14 cellular contexts compared by ENCODE assay signal in the genomic region with DNA sequence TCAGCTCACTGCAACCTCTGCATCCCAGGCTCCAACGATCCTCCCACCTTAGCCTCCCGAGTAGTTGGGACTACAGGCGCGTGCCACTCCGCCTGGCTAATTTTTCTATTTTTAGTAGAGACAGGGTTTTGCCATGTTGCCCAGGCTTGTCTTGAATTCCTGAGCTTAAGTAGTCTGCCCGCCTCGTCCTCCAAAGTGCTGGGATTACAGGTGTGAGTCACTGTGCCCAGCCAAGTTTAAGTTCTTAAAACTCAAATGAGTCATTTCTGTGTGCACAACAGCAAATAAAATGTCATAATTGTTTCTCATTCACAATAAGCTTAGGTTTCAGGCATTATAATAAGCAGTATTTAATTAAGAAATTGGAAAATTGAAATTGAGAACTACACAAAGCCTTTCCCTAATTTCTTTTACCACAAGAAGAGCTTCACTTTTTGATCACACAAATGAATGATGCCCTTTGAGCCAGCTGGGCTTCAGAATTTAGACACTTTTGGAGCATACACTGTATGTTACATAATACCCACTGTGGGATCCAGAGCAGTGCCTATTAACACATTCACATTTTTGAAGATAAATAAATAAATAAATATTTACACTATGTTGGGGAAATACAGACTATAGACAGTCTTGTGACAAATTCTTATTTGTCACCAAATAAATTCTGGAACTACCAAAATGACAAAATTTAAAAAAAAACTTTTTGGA. TPM values are rescaled to one million over a fixed set of nuclear protein-coding genes. Genes with fewer than 3 reads are reported as not detected.
DNase-seq lines count a peak whose midpoint lies in the region; ATAC-seq, FAIRE-seq and TF ChIP-seq lines count a peak whose summit lies in the region.
"Had no signal": no experiment of that assay in that cellular context is flagged by ENCODE, and none has a peak within 500 bp of the region (broad histone marks: within the 10 kb centered on the region; RNA-seq: fewer than 3 reads in every experiment).

No MANE protein-coding gene starts in this region.

- TF ChIP-seq CTCF in retinal pigment epithelial cell (conservative IDR thresholded peaks at IDR 0.05; ENCODE audit: low read depth, low read length) = no peak
- no peak for TF ChIP-seq CTCF in osteocyte (IDR thresholded peaks at IDR 0.05)

- no peaks in the 10 kb centered on the region for H3K9me3 Mint-ChIP-seq in osteocyte (ENCODE audit: unreplicated experiment)

- intact Hi-C loops in right cardiac atrium (cut with DNase I) = no loop called here

- 80% methylated on average over 7 of the region's 7 CpGs for WGBS in right cardiac atrium

- no peaks in the 10 kb centered on the region for H3K27me3 ChIP-seq in right cardiac atrium (ENCODE audit: control insufficient read depth, insufficient read depth)

- H3K4me3 ChIP-seq in retinal pigment epithelial cell (ENCODE audit: low read length) (no peak overlapping the region), right cardiac atrium (ENCODE audit: low read length) (no peak overlapping the region)
- H3K4me3 ChIP-seq: thoracic aorta had no signal

- H3K27ac Mint-ChIP-seq in osteocyte (ENCODE audit: unreplicated experiment) = no peak overlapping the region
- H3K27ac Mint-ChIP-seq: activated CD4-positive, alpha-beta T cell treated with anti-CD3 and anti-CD28 coated beads for 36 hours had no signal

- FAIRE-seq in H54 (lab: Jason Lieb, UNC) = peak; percentile 91
- FAIRE-seq: H1 had no signal

- no peak for TF ChIP-seq POLR2A in H54 (IDR thresholded peaks at IDR 0.05; ENCODE audit: low read depth, low read length)

- peaks cover 19% of the 10 kb centered on the region for H3K27me3 Mint-ChIP-seq in osteocyte (ENCODE audit: unreplicated experiment)

- ATAC-seq in esophagus mucosa = peak; percentile 94
- no peak for ATAC-seq in right cardiac atrium
- ATAC-seq: activated CD4-positive, alpha-beta T cell treated with anti-CD3 and anti-CD28 coated beads for 36 hours; Right ventricle myocardium inferior had no signal

- H3K27ac ChIP-seq in right cardiac atrium (ENCODE audit: low read length) = no peak overlapping the region
- H3K27ac ChIP-seq: thoracic aorta had no signal

- no peaks in the 10 kb centered on the region for H3K9me3 ChIP-seq in right cardiac atrium (ENCODE audit: control insufficient read depth, low read length)
- H3K9me3 ChIP-seq: thoracic aorta had no signal

- H3K36me3 Mint-ChIP-seq in osteocyte (ENCODE audit: unreplicated experiment) = no peaks in the 10 kb centered on the region

- peaks cover 14% of the 10 kb centered on the region for H3K4me1 Mint-ChIP-seq in osteocyte (ENCODE audit: unreplicated experiment)
- H3K4me1 Mint-ChIP-seq: activated CD4-positive, alpha-beta T cell treated with anti-CD3 and anti-CD28 coated beads for 36 hours had no signal

- no peaks in the 10 kb centered on the region for H3K4me1 ChIP-seq in right cardiac atrium (ENCODE audit: control insufficient read depth, insufficient read depth, low read length)

- no peak overlapping the region for H3K4me3 Mint-ChIP-seq in osteocyte (ENCODE audit: unreplicated experiment)
- H3K4me3 Mint-ChIP-seq: activated CD4-positive, alpha-beta T cell treated with anti-CD3 and anti-CD28 coated beads for 36 hours had no signal

- DNase-seq in H54 (ENCODE audit: insufficient read length, low spot score) = no peak
- DNase-seq in RPMI7951 (ENCODE audit: low read depth) = peak; percentile 74
- DNase-seq in retinal pigment epithelial cell (ENCODE audit: low read depth) = peak; percentile 94
- DNase-seq in right cardiac atrium = no peak
- no peak for DNase-seq in HuH-7.5 (ENCODE audit: low spot score)
- DNase-seq in osteocyte (ENCODE audit: extremely low spot score, unreplicated experiment) = no peak
- DNase-seq in NCI-H446 (lab: John Stamatoyannopoulos, UW) = no peak
- DNase-seq: activated CD4-positive, alpha-beta T cell treated with anti-CD3 and anti-CD28 coated beads for 36 hours; activated gamma-delta T cell; NCI-H146 had no signal

RNA-seq across cellular contexts. Expression of a gene that starts 8.6 kb away (rescaled TPM):
- 30.4 and 39.5 TPM in 2 replicates for total RNA-seq in RPMI7951 (2014; rRNA removed; shearing (Covaris generic))
- total RNA-seq in esophagus mucosa (16.7 TPM), right cardiac atrium (100 to 1,000 TPM in 3 of 4 donors, 10 to 100 TPM in 1; 91.0 to 126 (median 118) TPM), osteocyte (31.8 and 32.4 TPM in 2 replicates)
- 94.7 TPM for polyA plus RNA-seq in right cardiac atrium

RNA-seq across cellular contexts. Expression of a gene that starts 50.5 kb away (rescaled TPM):
- not detected in 2 replicates for total RNA-seq in RPMI7951 (2014; rRNA removed; shearing (Covaris generic))
- total RNA-seq in esophagus mucosa (not detected), right cardiac atrium (1 to 10 TPM; 5.2 to 8.7 (median 7.9) TPM), osteocyte (not detected in 2 replicates)
- polyA plus RNA-seq in right cardiac atrium = 5.8 TPM
- total RNA-seq: activated CD4-positive, alpha-beta T cell treated with anti-CD3 and anti-CD28 coated beads for 36 hours had no signal

Comparison
In these comparisons a context has a peak if more than half of its experiments do, and no peak if none do; other contexts are left out.
1. DNase-seq: peak in RPMI7951 (single experiment) and retinal pigment epithelial cell (single experiment); none in H54 (single experiment), right cardiac atrium (0 of 3), HuH-7.5 (single experiment), osteocyte (single experiment) and NCI-H446 (0 of 2).